Comparison of ENCODE assay signal across 10 cellular contexts in genomic region chr16:10521681-10522274, GRCh38. TPM values are rescaled to one million over a fixed set of nuclear protein-coding genes. Genes with fewer than 3 reads are reported as not detected.
A peak's percentile ranks its signal among the peaks of the same experiment; 100 is the strongest.
DNase-seq lines count a peak whose midpoint lies in the region; ATAC-seq, FAIRE-seq and TF ChIP-seq lines count a peak whose summit lies in the region.
"Had no signal": no experiment of that assay in that cellular context is flagged by ENCODE, and none has a peak within 500 bp of the region (broad histone marks: within the 10 kb centered on the region; RNA-seq: fewer than 3 reads in every experiment).

No MANE protein-coding gene starts in this region.

- intact Hi-C loops in breast epithelium (cut with DNase I; ENCODE audit: low total_unique reads): no loop called here
- intact Hi-C loops in kidney (cut with DNase I): loop anchor here (5.0 kb wide), 1 partner anchor 211 kb away; no protein-coding TSS in a partner anchor

- H3K36me3 ChIP-seq in breast epithelium (no peaks in the 10 kb centered on the region), kidney (ENCODE audit: control insufficient read depth in 1 of 2, insufficient read depth in 2 of 2, low read length in 2 of 2) (no peaks in the 10 kb centered on the region)

- H3K4me3 Mint-ChIP-seq in T-helper 2 cell treated with Interferon-gamma antibody and Interleukin-4, amounts not matched to agents 5 μg/mL and 100 μg/mL, for 36 hours: no peak overlapping the region

- peak; percentile 43 for DNase-seq in NCI-H748 (lab: John Stamatoyannopoulos, UW; ENCODE audit: unreplicated experiment)
- no peak for DNase-seq in NCI-H748 treated with DMSO at 0.1 percent for 48 hours (lab: John Stamatoyannopoulos, UW)
- peak; percentile 70 for DNase-seq in NB4 (ENCODE audit: low read depth)
- peak; percentile 19 for DNase-seq in T-helper 2 cell treated with Interferon-gamma antibody and Interleukin-4, amounts not matched to agents 5 μg/mL and 100 μg/mL, for 36 hours (ENCODE audit: low spot score)
- no peak for DNase-seq in breast epithelium (ENCODE audit: low spot score in 2 of 2)
- no peak for DNase-seq in kidney
- peak; percentile 13 to 24 for DNase-seq in stimulated activated CD4-positive, alpha-beta T cell treated with anti-CD3 and anti-CD28 coated beads, Interleukin-4, amount 100 ng/mL, for 4 hours

- H3K27me3 Mint-ChIP-seq in T-helper 2 cell treated with Interferon-gamma antibody and Interleukin-4, amounts not matched to agents 5 μg/mL and 100 μg/mL, for 36 hours (ENCODE audit: low read depth): no peaks in the 10 kb centered on the region

- H3K27ac ChIP-seq in breast epithelium (no peak overlapping the region), kidney (ENCODE audit: low read depth in 2 of 2, low read length in 2 of 2) (no peak overlapping the region)

- ATAC-seq in GM18861 (IDR thresholded peaks at IDR 0.05; ENCODE audit: unreplicated experiment): no peak

- peaks cover 2% of the 10 kb centered on the region for H3K4me1 Mint-ChIP-seq in T-helper 2 cell treated with Interferon-gamma antibody and Interleukin-4, amounts not matched to agents 5 μg/mL and 100 μg/mL, for 36 hours (ENCODE audit: low read depth)

- H3K9me3 ChIP-seq in breast epithelium (no peaks in the 10 kb centered on the region), kidney (ENCODE audit: control insufficient read depth in 1 of 2, low read length in 2 of 2) (no peaks in the 10 kb centered on the region)

- TF ChIP-seq CTCF in NB4 (IDR thresholded peaks at IDR 0.05; ENCODE audit: low read depth, low read length) (peak; percentile 77), breast epithelium (IDR thresholded peaks at IDR 0.05) (peak; percentile 64 to 84 (median 70)), kidney (IDR thresholded peaks at IDR 0.05; ENCODE audit: borderline replicate concordance, extremely low read depth, insufficient read depth) (peak; percentile 75)

- H3K4me1 ChIP-seq in breast epithelium (no peaks in the 10 kb centered on the region), kidney (ENCODE audit: control insufficient read depth in 1 of 2, insufficient read depth in 1 of 2, low read depth in 1 of 2, low read length in 2 of 2) (no peaks in the 10 kb centered on the region)

- H3K36me3 Mint-ChIP-seq in T-helper 2 cell treated with Interferon-gamma antibody and Interleukin-4, amounts not matched to agents 5 μg/mL and 100 μg/mL, for 36 hours (ENCODE audit: low read depth): no peaks in the 10 kb centered on the region

- no peak overlapping the region for H3K9ac ChIP-seq in kidney (ENCODE audit: low read length in 2 of 2)

- peak; percentile 29 for FAIRE-seq in kidney (lab: Jason Lieb, UNC)
- FAIRE-seq: endometrium, G401.6 had no signal

- H3K9me3 Mint-ChIP-seq in T-helper 2 cell treated with Interferon-gamma antibody and Interleukin-4, amounts not matched to agents 5 μg/mL and 100 μg/mL, for 36 hours: no peaks in the 10 kb centered on the region

- no peaks in the 10 kb centered on the region for H3K27me3 ChIP-seq in breast epithelium

- TF ChIP-seq POLR2A in NB4 (IDR thresholded peaks at IDR 0.05; ENCODE audit: extremely low read depth, insufficient read length) (no peak), breast epithelium (IDR thresholded peaks at IDR 0.05) (no peak)

- H3K4me3 ChIP-seq in NB4 (ENCODE audit: low read depth, low read length) (no peak overlapping the region), breast epithelium (no peak overlapping the region), kidney (ENCODE audit: low read length in 2 of 2) (no peak overlapping the region)

- H3K27ac Mint-ChIP-seq in T-helper 2 cell treated with Interferon-gamma antibody and Interleukin-4, amounts not matched to agents 5 μg/mL and 100 μg/mL, for 36 hours: no peak overlapping the region

RNA-seq across cellular contexts. Expression of gene EMP2, which starts 58.6 kb away (rescaled TPM):
- total RNA-seq in breast epithelium (10 to 100 TPM; 46.9 to 69.2 (median 66.0) TPM), kidney (25.8 TPM)
- 14.5 TPM for polyA plus RNA-seq in kidney (ENCODE audit: insufficient read depth, low read depth, low replicate concordance)

Comparison
In these comparisons a context has a peak if more than half of its experiments do, and no peak if none do; other contexts are left out.
1. DNase-seq: peak in NCI-H748 (single experiment), NB4 (single experiment), T-helper 2 cell treated with Interferon-gamma antibody and Interleukin-4, amounts not matched to agents 5 μg/mL and 100 μg/mL, for 36 hours (single experiment) and stimulated activated CD4-positive, alpha-beta T cell treated with anti-CD3 and anti-CD28 coated beads, Interleukin-4, amount 100 ng/mL, for 4 hours (2 of 2); none in NCI-H748 treated with DMSO at 0.1 percent for 48 hours (single experiment), breast epithelium (0 of 2) and kidney (single experiment).
2. Peak in every context shown above with its lines, with median percentiles within 50 percentile points of each other: CTCF ChIP-seq.